In genomic region chr9:123026425-123026824, GRCh38 we compare ENCODE assay signal across 1 cellular context.
TF ChIP-seq lines count a peak whose summit lies in the region.

No MANE protein-coding gene starts in this region.

TF ChIP-seq in SK-N-SH, 30 proteins besides CTCF, POLR2A, EP300 and RAD21 (continued from another document):
- TF ChIP-seq GATA2 (CRISPR knock-in tag; IDR thresholded peaks at IDR 0.05) (no peak), TAF1 (IDR thresholded peaks at IDR 0.05; ENCODE audit: borderline replicate concordance, low read depth, low read length) (no peak), SIN3A (IDR thresholded peaks at IDR 0.05; ENCODE audit: borderline replicate concordance, low read depth, low read length) (no peak), YY1 (IDR thresholded peaks at IDR 0.05; ENCODE audit: low read depth) (no peak), RFX5 (IDR thresholded peaks at IDR 0.05; ENCODE audit: low read length) (no peak), MEF2A (IDR thresholded peaks at IDR 0.05; ENCODE audit: borderline replicate concordance, low read depth) (no peak), FOSL2 (IDR thresholded peaks at IDR 0.05; ENCODE audit: borderline replicate concordance, low read depth) (no peak), USF2 (IDR thresholded peaks at IDR 0.05; ENCODE audit: borderline replicate concordance, low read depth, low read length) (no peak), USF1 (IDR thresholded peaks at IDR 0.05; ENCODE audit: borderline replicate concordance, low read depth) (no peak), FOXM1 (IDR thresholded peaks at IDR 0.05; ENCODE audit: low read depth) (no peak), FOXJ3 (CRISPR knock-in tag; IDR thresholded peaks at IDR 0.05) (no peak), GABPA (IDR thresholded peaks at IDR 0.05; ENCODE audit: low read depth) (no peak), MXI1 (IDR thresholded peaks at IDR 0.05; ENCODE audit: low read depth, low read length) (no peak), ZBTB33 (IDR thresholded peaks at IDR 0.05; ENCODE audit: borderline replicate concordance, low read depth) (no peak), NRF1 (IDR thresholded peaks at IDR 0.05; ENCODE audit: low read depth, low read length) (no peak)
